In the genomic region with DNA sequence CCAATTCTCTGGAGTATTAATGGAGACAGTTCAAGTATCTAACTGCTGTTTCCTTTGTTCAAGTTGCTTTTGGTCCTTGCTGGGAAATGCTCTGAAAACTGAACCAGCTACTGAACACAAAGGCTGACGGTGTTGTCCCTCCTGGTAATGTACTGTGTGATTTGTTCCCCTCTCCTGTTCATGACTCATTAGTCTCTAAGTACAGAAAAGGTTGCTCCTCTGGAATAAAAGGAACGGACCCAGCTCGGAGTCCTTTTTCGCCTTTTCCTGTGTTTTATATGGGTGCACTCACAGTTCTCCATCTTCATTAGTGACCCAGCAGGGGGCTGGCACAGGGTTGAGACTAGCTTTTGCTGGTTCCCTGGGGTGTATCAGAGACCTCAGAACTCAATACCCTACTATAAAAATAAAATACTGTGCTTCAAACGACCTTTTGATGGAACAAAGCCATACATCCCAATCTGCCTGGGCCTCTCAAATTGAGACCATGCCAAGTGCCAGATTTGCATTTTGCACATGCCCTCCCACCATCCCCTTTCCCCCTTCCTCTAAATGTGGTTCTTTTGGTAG, we compare ENCODE assay signal across 9 cellular contexts.
DNase-seq lines count a peak whose midpoint lies in the region; ATAC-seq and TF ChIP-seq lines count a peak whose summit lies in the region.
"Had no signal": no experiment of that assay in that cellular context is flagged by ENCODE, and none has a peak within 500 bp of the region (broad histone marks: within the 10 kb centered on the region; RNA-seq: fewer than 3 reads in every experiment).

No MANE protein-coding gene starts in this region.

- no peak for TF ChIP-seq CTCF in CD8-positive, alpha-beta T cell (IDR thresholded peaks at IDR 0.05)
- TF ChIP-seq CTCF in astrocyte of the cerebellum (IDR thresholded peaks at IDR 0.05; ENCODE audit: low read depth, low read length, missing control alignments) (no peak), mesothelial cell of epicardium (IDR thresholded peaks at IDR 0.05; ENCODE audit: unreplicated experiment) (no peak)

- H3K4me1 Mint-ChIP-seq in CD8-positive, alpha-beta T cell (ENCODE audit: low read depth) = peaks cover 14% of the 10 kb centered on the region
- peaks cover 40% of the 10 kb centered on the region for H3K4me1 Mint-ChIP-seq in mesothelial cell of epicardium

- H3K9me3 ChIP-seq in CD8-positive, alpha-beta T cell (ENCODE audit: low read length) = no peaks in the 10 kb centered on the region
- no peaks in the 10 kb centered on the region for H3K9me3 ChIP-seq in effector memory CD4-positive, alpha-beta T cell (ENCODE audit: control insufficient read depth, low read length)

- H3K36me3 Mint-ChIP-seq in CD8-positive, alpha-beta T cell = no peaks in the 10 kb centered on the region
- peaks cover 10% of the 10 kb centered on the region for H3K36me3 Mint-ChIP-seq in mesothelial cell of epicardium

- no peak for DNase-seq in CD8-positive, alpha-beta T cell
- peak; percentile 69 for DNase-seq in NCI-H146 (lab: John Stamatoyannopoulos, UW)
- DNase-seq in astrocyte of the cerebellum (ENCODE audit: low read depth) = peak; percentile 69
- DNase-seq in mesothelial cell of epicardium (ENCODE audit: low spot score in 2 of 2, unreplicated experiment in 2 of 2) = no peak
- no peak for DNase-seq in effector memory CD4-positive, alpha-beta T cell
- DNase-seq: glutamatergic neuron had no signal

- in situ Hi-C loops in astrocyte of the cerebellum (cut with HindIII; ENCODE audit: low sequenced_read_pairs) = no loop called here

- intact Hi-C loops in CD8-positive, alpha-beta T cell (cut with DNase I, micrococcal nuclease) = no loop called here

- CTCF ChIA-PET in CD8-positive, alpha-beta T cell (lab: Charles Lee) = no interaction called here

- no peaks in the 10 kb centered on the region for H3K36me3 ChIP-seq in CD8-positive, alpha-beta T cell (ENCODE audit: insufficient read depth, low read length)
- no peaks in the 10 kb centered on the region for H3K36me3 ChIP-seq in effector memory CD4-positive, alpha-beta T cell (ENCODE audit: control insufficient read depth, insufficient read depth, low read length)

- H3K27me3 ChIP-seq in CD8-positive, alpha-beta T cell (ENCODE audit: insufficient read depth, low read length) = no peaks in the 10 kb centered on the region
- no peaks in the 10 kb centered on the region for H3K27me3 ChIP-seq in effector memory CD4-positive, alpha-beta T cell (replicated peaks; ENCODE audit: control insufficient read depth, insufficient read depth, low read length, poor library complexity, severe bottlenecking)

- no peak for ATAC-seq in CD8-positive, alpha-beta T cell
- no peak for ATAC-seq in activated CD4-positive, CD25-positive, alpha-beta regulatory T cell treated with anti-CD3 and anti-CD28 coated beads, Interleukin-2, amount 50 U/mL, for 24 hours
- ATAC-seq in HG02571 (IDR thresholded peaks at IDR 0.05; ENCODE audit: unreplicated experiment) (no peak), GM21786 (IDR thresholded peaks at IDR 0.05; ENCODE audit: unreplicated experiment) (no peak)

- H3K27ac Mint-ChIP-seq in CD8-positive, alpha-beta T cell = peak overlapping the region; percentile 24
- peak overlapping the region; percentile 89 for H3K27ac Mint-ChIP-seq in mesothelial cell of epicardium

- no peak overlapping the region for H3K27ac ChIP-seq in CD8-positive, alpha-beta T cell (ENCODE audit: low read depth, low read length)
- no peak overlapping the region for H3K27ac ChIP-seq in effector memory CD4-positive, alpha-beta T cell (ENCODE audit: insufficient read depth, low read length, poor library complexity, severe bottlenecking)

- no peak overlapping the region for H3K4me3 ChIP-seq in CD8-positive, alpha-beta T cell (ENCODE audit: low read depth, low read length)
- no peak overlapping the region for H3K4me3 ChIP-seq in astrocyte of the cerebellum (ENCODE audit: low read depth, low read length)
- H3K4me3 ChIP-seq in effector memory CD4-positive, alpha-beta T cell (ENCODE audit: insufficient read depth, low read depth, low read length, poor library complexity, severe bottlenecking) = no peak overlapping the region

- H3K9me3 Mint-ChIP-seq in CD8-positive, alpha-beta T cell = no peaks in the 10 kb centered on the region
- H3K9me3 Mint-ChIP-seq in mesothelial cell of epicardium = peaks cover 6% of the 10 kb centered on the region

- no peaks in the 10 kb centered on the region for H3K4me1 ChIP-seq in CD8-positive, alpha-beta T cell (ENCODE audit: insufficient read depth, low read length)
- H3K4me1 ChIP-seq in effector memory CD4-positive, alpha-beta T cell (ENCODE audit: control insufficient read depth, insufficient read depth, low read length, poor library complexity, severe bottlenecking) = no peaks in the 10 kb centered on the region

- H3K4me3 Mint-ChIP-seq in CD8-positive, alpha-beta T cell = no peak overlapping the region
- H3K4me3 Mint-ChIP-seq in mesothelial cell of epicardium = no peak overlapping the region

- POLR2A ChIA-PET in CD8-positive, alpha-beta T cell (lab: Charles Lee) = interaction anchor here (0.6 kb wide), 1 partner anchor 88 kb away, joined by 5 read pairs; no protein-coding TSS in a partner anchor

- no peaks in the 10 kb centered on the region for H3K27me3 Mint-ChIP-seq in CD8-positive, alpha-beta T cell (ENCODE audit: low read depth)
- no peaks in the 10 kb centered on the region for H3K27me3 Mint-ChIP-seq in mesothelial cell of epicardium (ENCODE audit: low read depth)

Comparison
In these comparisons a context has a peak if more than half of its experiments do, and no peak if none do; other contexts are left out.
1. DNase-seq: peak in NCI-H146 (single experiment) and astrocyte of the cerebellum (single experiment); none in CD8-positive, alpha-beta T cell (0 of 7), mesothelial cell of epicardium (0 of 2) and effector memory CD4-positive, alpha-beta T cell (0 of 3).